17 cellular contexts compared by ENCODE assay signal in the genomic region with DNA sequence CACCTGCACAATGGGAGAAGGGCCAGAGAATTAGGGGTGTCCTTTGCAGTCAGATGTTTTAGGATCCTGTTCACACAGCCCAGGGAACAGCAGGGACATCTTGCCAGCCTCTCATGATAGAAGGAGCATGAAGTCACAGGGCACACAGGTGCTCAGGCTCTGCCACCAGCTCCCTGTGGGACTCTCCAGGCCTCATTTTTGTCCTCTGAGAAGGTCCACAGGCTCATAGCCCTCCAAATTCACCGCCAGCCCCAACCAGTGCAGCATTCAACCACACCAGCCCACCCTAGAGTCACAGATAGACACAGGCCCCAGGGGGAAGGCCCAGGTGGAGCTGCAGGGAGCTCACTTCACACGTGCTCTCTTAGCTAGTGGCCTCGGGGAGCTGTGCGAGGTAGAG.
DNase-seq lines count a peak whose midpoint lies in the region; ATAC-seq lines count a peak whose summit lies in the region.
"Had no signal": no experiment of that assay in that cellular context is flagged by ENCODE, and none has a peak within 500 bp of the region (broad histone marks: within the 10 kb centered on the region; RNA-seq: fewer than 3 reads in every experiment).

No MANE protein-coding gene starts in this region.

- H4K20me1 ChIP-seq in Karpas-422 (ENCODE audit: insufficient read depth, low read depth, low read length): no peaks in the 10 kb centered on the region

- no peak for ATAC-seq in HG03469 (IDR thresholded peaks at IDR 0.05; ENCODE audit: unreplicated experiment)
- ATAC-seq: body of pancreas, gastroesophageal sphincter had no signal

- no peaks in the 10 kb centered on the region for H3K36me3 Mint-ChIP-seq in IgD-negative memory B cell
- peaks cover 16% of the 10 kb centered on the region for H3K36me3 Mint-ChIP-seq in activated naive CD8-positive, alpha-beta T cell treated with anti-CD3 and anti-CD28 coated beads for 36 hours
- no peaks in the 10 kb centered on the region for H3K36me3 Mint-ChIP-seq in stimulated activated naive CD8-positive, alpha-beta T cell treated with anti-CD3 and anti-CD28 coated beads, Interleukin-15, Interleukin-2, amounts not matched to agents 100 ng/mL and 50 ng/mL, for 24 hours (ENCODE audit: low read depth)
- H3K36me3 Mint-ChIP-seq: stimulated activated naive B cell treated with anti-CD40 and anti-IgM and Interleukin-4, amounts not matched to agents 10 μg/mL and 1 μg/mL and 100 μg/mL, for 72 hours had no signal

- no peak overlapping the region for H3K4me2 ChIP-seq in Karpas-422 (ENCODE audit: low read depth, low read length, poor library complexity, severe bottlenecking)

- no peak overlapping the region for H3K4me3 ChIP-seq in Karpas-422 (ENCODE audit: low read length)
- H3K4me3 ChIP-seq: body of pancreas, coronary artery, gastroesophageal sphincter, spleen had no signal

- H3K9me3 ChIP-seq in Karpas-422 (ENCODE audit: low read length): no peaks in the 10 kb centered on the region
- H3K9me3 ChIP-seq: body of pancreas, gastroesophageal sphincter, spleen had no signal

- no peaks in the 10 kb centered on the region for H3K9me2 ChIP-seq in Karpas-422 (replicated peaks; ENCODE audit: insufficient read depth, low read length)

- H3K36me3 ChIP-seq in Karpas-422 (ENCODE audit: insufficient read depth, low read length): no peaks in the 10 kb centered on the region
- H3K36me3 ChIP-seq: gastroesophageal sphincter, spleen had no signal

- peaks cover 7% of the 10 kb centered on the region for H3K27me3 Mint-ChIP-seq in IgD-negative memory B cell
- no peaks in the 10 kb centered on the region for H3K27me3 Mint-ChIP-seq in activated naive CD8-positive, alpha-beta T cell treated with anti-CD3 and anti-CD28 coated beads for 36 hours
- H3K27me3 Mint-ChIP-seq in stimulated activated naive CD8-positive, alpha-beta T cell treated with anti-CD3 and anti-CD28 coated beads, Interleukin-15, Interleukin-2, amounts not matched to agents 100 ng/mL and 50 ng/mL, for 24 hours: no peaks in the 10 kb centered on the region

- H2AFZ ChIP-seq in Karpas-422 (ENCODE audit: low read length): no peak overlapping the region

- peak overlapping the region in 2 of 3 donors; percentile 68 to 94 for H3K27ac Mint-ChIP-seq in IgD-negative memory B cell
- peak overlapping the region; percentile 77 for H3K27ac Mint-ChIP-seq in activated naive CD8-positive, alpha-beta T cell treated with anti-CD3 and anti-CD28 coated beads for 36 hours
- H3K27ac Mint-ChIP-seq in stimulated activated naive CD8-positive, alpha-beta T cell treated with anti-CD3 and anti-CD28 coated beads, Interleukin-15, Interleukin-2, amounts not matched to agents 100 ng/mL and 50 ng/mL, for 24 hours: peak overlapping the region; percentile 94
- H3K27ac Mint-ChIP-seq: stimulated activated naive B cell treated with anti-CD40 and anti-IgM and Interleukin-4, amounts not matched to agents 10 μg/mL and 1 μg/mL and 100 μg/mL, for 72 hours had no signal

- H3K4me1 Mint-ChIP-seq in IgD-negative memory B cell: peaks cover 4 to 10% (median 5%) of the 10 kb centered on the region in 3 donors
- peaks cover 49% of the 10 kb centered on the region for H3K4me1 Mint-ChIP-seq in activated naive CD8-positive, alpha-beta T cell treated with anti-CD3 and anti-CD28 coated beads for 36 hours
- H3K4me1 Mint-ChIP-seq in stimulated activated naive CD8-positive, alpha-beta T cell treated with anti-CD3 and anti-CD28 coated beads, Interleukin-15, Interleukin-2, amounts not matched to agents 100 ng/mL and 50 ng/mL, for 24 hours (ENCODE audit: low read depth): peaks cover 43% of the 10 kb centered on the region

- H3K27ac ChIP-seq in Karpas-422 (ENCODE audit: low read length): no peak overlapping the region
- H3K27ac ChIP-seq: body of pancreas, coronary artery, epithelial cell of prostate, gastroesophageal sphincter had no signal

- H3K9ac ChIP-seq in Karpas-422 (ENCODE audit: low read length): no peak overlapping the region

- no peaks in the 10 kb centered on the region for H3K79me2 ChIP-seq in Karpas-422 (ENCODE audit: low read length)

- no peaks in the 10 kb centered on the region for H3K27me3 ChIP-seq in Karpas-422 (ENCODE audit: low read length)
- H3K27me3 ChIP-seq: body of pancreas, gastroesophageal sphincter, spleen had no signal

- no peaks in the 10 kb centered on the region for H3K9me3 Mint-ChIP-seq in IgD-negative memory B cell
- peaks cover 2% of the 10 kb centered on the region for H3K9me3 Mint-ChIP-seq in activated naive CD8-positive, alpha-beta T cell treated with anti-CD3 and anti-CD28 coated beads for 36 hours
- H3K9me3 Mint-ChIP-seq in stimulated activated naive CD8-positive, alpha-beta T cell treated with anti-CD3 and anti-CD28 coated beads, Interleukin-15, Interleukin-2, amounts not matched to agents 100 ng/mL and 50 ng/mL, for 24 hours: no peaks in the 10 kb centered on the region
- H3K9me3 Mint-ChIP-seq: stimulated activated naive B cell treated with anti-CD40 and anti-IgM and Interleukin-4, amounts not matched to agents 10 μg/mL and 1 μg/mL and 100 μg/mL, for 72 hours had no signal

- peak; percentile 62 for DNase-seq in activated CD8-positive, alpha-beta memory T cell treated with anti-CD3 and anti-CD28 coated beads for 24 hours
- DNase-seq in activated CD8-positive, alpha-beta memory T cell treated with anti-CD3 and anti-CD28 coated beads, Interleukin-2, amount 50 U/mL, for 48 hours: no peak
- DNase-seq in activated naive CD8-positive, alpha-beta T cell treated with anti-CD3 and anti-CD28 coated beads for 36 hours: no peak
- DNase-seq in NCI-H1436 treated with DMSO at 0.1 percent for 48 hours (lab: John Stamatoyannopoulos, UW) (no peak), Karpas-422 (no peak)
- DNase-seq: ACHN; NCI-H1694 treated with DMSO at 0.1 percent for 48 hours; Right ventricle myocardium superior; spleen; stimulated activated naive B cell treated with anti-CD40 and anti-IgM and Interleukin-4, amounts not matched to agents 10 μg/mL and 1 μg/mL and 100 μg/mL, for 72 hours had no signal

- H3K4me1 ChIP-seq in Karpas-422 (ENCODE audit: low read length): no peaks in the 10 kb centered on the region
- H3K4me1 ChIP-seq: body of pancreas, gastroesophageal sphincter had no signal

- H3K4me3 Mint-ChIP-seq in IgD-negative memory B cell: peak overlapping the region in 1 of 4 donors; percentile 82
- no peak overlapping the region for H3K4me3 Mint-ChIP-seq in activated naive CD8-positive, alpha-beta T cell treated with anti-CD3 and anti-CD28 coated beads for 36 hours
- H3K4me3 Mint-ChIP-seq in stimulated activated naive CD8-positive, alpha-beta T cell treated with anti-CD3 and anti-CD28 coated beads, Interleukin-15, Interleukin-2, amounts not matched to agents 100 ng/mL and 50 ng/mL, for 24 hours: peak overlapping the region; percentile 65
- H3K4me3 Mint-ChIP-seq: stimulated activated naive B cell treated with anti-CD40 and anti-IgM and Interleukin-4, amounts not matched to agents 10 μg/mL and 1 μg/mL and 100 μg/mL, for 72 hours had no signal
